In genomic region chr2:191259001-191259400, GRCh38 we compare ENCODE assay signal across 21 cellular contexts.
"Had no signal": no experiment of that assay in that cellular context is flagged by ENCODE, and none has a peak within 500 bp of the region (broad histone marks: within the 10 kb centered on the region; RNA-seq: fewer than 3 reads in every experiment).

No MANE protein-coding gene starts in this region.

- H3K27me3 ChIP-seq: MG63 had no signal

- DNase-seq: KBM-7, MG63, NCI-H1092, NCI-H1105 treated with DMSO at 0.1 percent for 48 hours, NCI-H1417 treated with DMSO at 0.1 percent for 48 hours, NCI-H146, NCI-H1694 treated with DMSO at 0.1 percent for 48 hours, NCI-H1930, NCI-H2081, NCI-H2107, NCI-H2171, NCI-H226, NCI-H446, NCI-H510A, NCI-H524 treated with DMSO at 0.1 percent for 48 hours, NCI-H69, NCI-H774, Right ventricle myocardium superior, RPMI8226, SIG-M5 had no signal

- H3K4me3 ChIP-seq: MG63 had no signal

- H3K9me3 ChIP-seq: MG63 had no signal

- H3K27ac ChIP-seq: HL-60 had no signal
